Comparison of ENCODE assay signal across 9 cellular contexts in the genomic region with DNA sequence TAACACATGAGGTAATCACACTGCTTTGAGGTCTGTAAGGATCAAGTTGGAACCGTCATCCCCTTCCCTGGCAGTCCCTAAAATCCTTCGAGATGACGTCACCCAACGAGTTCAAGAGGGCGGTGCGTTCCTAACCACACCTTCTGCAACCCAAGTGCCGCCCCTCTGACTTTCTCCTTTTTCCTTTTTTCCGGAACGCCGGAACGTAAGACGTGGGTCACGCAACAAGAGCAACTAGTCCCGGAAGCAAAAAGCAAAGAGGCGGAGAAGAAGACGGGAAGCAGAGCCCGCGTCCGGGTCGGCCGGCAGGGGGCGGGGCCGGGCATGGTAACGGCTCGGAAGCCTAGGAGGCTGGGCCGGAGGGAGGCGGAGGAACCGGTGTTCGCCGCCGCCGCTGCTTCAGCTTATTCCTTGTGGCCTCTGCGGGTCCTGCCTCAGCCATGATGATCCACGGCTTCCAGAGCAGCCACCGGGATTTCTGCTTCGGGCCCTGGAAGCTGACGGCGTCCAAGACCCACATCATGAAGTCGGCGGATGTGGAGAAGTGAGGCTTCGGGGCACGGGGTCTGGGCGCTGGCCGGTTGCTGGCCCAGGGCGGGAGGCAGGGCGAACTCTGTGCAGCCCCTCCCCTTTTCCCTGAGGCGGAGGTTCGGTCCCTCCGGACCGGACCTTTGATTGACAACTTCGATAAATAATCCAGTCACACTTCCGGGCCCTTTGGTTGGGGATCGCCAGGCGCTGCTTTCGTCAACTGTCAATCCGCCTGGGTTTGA. TPM values are rescaled to one million over a fixed set of nuclear protein-coding genes. Genes with fewer than 3 reads are reported as not detected.
A peak's percentile ranks its signal among the peaks of the same experiment; 100 is the strongest.
DNase-seq lines count a peak whose midpoint lies in the region; ATAC-seq and TF ChIP-seq lines count a peak whose summit lies in the region.
"Had no signal": no experiment of that assay in that cellular context is flagged by ENCODE, and none has a peak within 500 bp of the region (broad histone marks: within the 10 kb centered on the region; RNA-seq: fewer than 3 reads in every experiment).

A gene (plus strand): TSS at position 325 of the 773 bp plus-strand sequence. CDS start 116 bp downstream, at position 441.

- no peaks in the 10 kb centered on the region for H3K9me3 Mint-ChIP-seq in immature natural killer cell
- H3K9me3 Mint-ChIP-seq: dendritic cell treated with granulocyte-macrophage colony-stimulating factor and Interleukin-4, amounts not matched to agents 40 ng/mL and 50 ng/mL, for 4 days had no signal

- no peak for TF ChIP-seq CTCF in WI38 (IDR thresholded peaks at IDR 0.05; ENCODE audit: low read depth, low read length)

- peaks cover 0 to 7% of the 10 kb centered on the region in 2 donors for H3K4me1 Mint-ChIP-seq in immature natural killer cell

- H3K27ac Mint-ChIP-seq in immature natural killer cell = no peak within 1 kb of the TSS
- H3K27ac Mint-ChIP-seq: dendritic cell treated with granulocyte-macrophage colony-stimulating factor and Interleukin-4, amounts not matched to agents 40 ng/mL and 50 ng/mL, for 4 days had no signal

- ATAC-seq in GM18907 (IDR thresholded peaks at IDR 0.05; ENCODE audit: unreplicated experiment) = peak; percentile 92
- peak; percentile 89 for ATAC-seq in HG03159 (IDR thresholded peaks at IDR 0.05; ENCODE audit: unreplicated experiment)

- peaks cover 7 to 11% (median 8%) of the 10 kb centered on the region in 3 donors for H3K27me3 Mint-ChIP-seq in immature natural killer cell (ENCODE audit: low read depth in 3 of 3)

- H3K4me3 Mint-ChIP-seq in immature natural killer cell = no peak within 1 kb of the TSS
- H3K4me3 Mint-ChIP-seq: dendritic cell treated with granulocyte-macrophage colony-stimulating factor and Interleukin-4, amounts not matched to agents 40 ng/mL and 50 ng/mL, for 4 days had no signal

- DNase-seq in AG08396 (ENCODE audit: low spot score) = peak; percentile 93
- DNase-seq in NCI-H2227 (lab: John Stamatoyannopoulos, UW; ENCODE audit: unreplicated experiment) = peak; percentile 99
- DNase-seq in caudate nucleus (lab: John Stamatoyannopoulos, UW) = peak; percentile 48 to 98 (median 92)
- DNase-seq in immature natural killer cell = peak; percentile 91 to 93 (median 91)
- peak; percentile 96 for DNase-seq in smooth muscle cell of the brain vasculature (ENCODE audit: low read depth, low spot score)

- peak within 1 kb of the TSS; percentile 98 for H3K4me3 ChIP-seq in WI38 (ENCODE audit: low read depth, low read length)

- no peaks in the 10 kb centered on the region for H3K36me3 Mint-ChIP-seq in immature natural killer cell

- peak within 1 kb of the TSS; percentile 82 for H3K27ac ChIP-seq in caudate nucleus (ENCODE audit: low read depth, low read length)

RNA-seq across cellular contexts. Expression of the gene that starts here (rescaled TPM):
- polyA plus RNA-seq in immature natural killer cell = 10 to 100 TPM; 26.9 to 51.6 (median 51.4) TPM

Comparison
In these comparisons a context has a peak if more than half of its experiments do, and no peak if none do; other contexts are left out.
1. Peak in every context shown above with its lines: DNase-seq, ATAC-seq, H3K4me3 ChIP-seq and H3K27ac ChIP-seq.